20 cellular contexts compared by ENCODE assay signal in the genomic region with DNA sequence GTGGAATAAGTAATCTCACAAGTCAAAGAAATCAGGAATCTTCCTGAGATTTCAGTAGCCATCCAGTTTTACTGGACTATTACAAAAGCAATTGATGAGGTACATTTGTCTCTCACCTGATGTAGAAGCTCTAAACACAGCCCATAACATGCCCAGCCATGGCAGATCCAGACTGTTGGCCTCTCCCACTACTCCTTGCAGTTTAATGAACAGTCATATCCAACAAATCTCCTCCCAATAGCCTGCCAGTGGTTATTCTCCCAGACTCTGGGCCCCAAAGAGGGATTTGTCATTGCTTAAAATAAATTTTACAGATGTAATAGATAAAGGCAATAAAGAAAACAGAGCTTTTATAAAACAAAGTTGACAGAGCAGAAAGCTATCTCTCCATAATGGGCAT.
DNase-seq lines count a peak whose midpoint lies in the region; ATAC-seq and TF ChIP-seq lines count a peak whose summit lies in the region.
"Had no signal": no experiment of that assay in that cellular context is flagged by ENCODE, and none has a peak within 500 bp of the region (broad histone marks: within the 10 kb centered on the region; RNA-seq: fewer than 3 reads in every experiment).

No MANE protein-coding gene starts in this region.

- ATAC-seq in stimulated activated naive CD8-positive, alpha-beta T cell treated with anti-CD3 and anti-CD28 coated beads, Interleukin-15, Interleukin-2, amounts not matched to agents 100 U/mL and 50 U/mL, for 24 hours: no peak
- ATAC-seq in GM18511 (IDR thresholded peaks at IDR 0.05; ENCODE audit: unreplicated experiment) (no peak), HG03175 (IDR thresholded peaks at IDR 0.05; ENCODE audit: unreplicated experiment) (no peak)
- ATAC-seq: HepG2, Right ventricle myocardium inferior had no signal

- peak; percentile 40 for DNase-seq in BE2C
- DNase-seq in M059J (ENCODE audit: low read depth): peak; percentile 54
- no peak for DNase-seq in nephron progenitor cell
- no peak for DNase-seq in activated CD4-positive, alpha-beta T cell treated with anti-CD3 and anti-CD28 coated beads, Interleukin-2, amount 50 U/mL, for 48 hours
- DNase-seq in stimulated activated naive CD8-positive, alpha-beta T cell treated with anti-CD3 and anti-CD28 coated beads, Interleukin-15, Interleukin-2, amounts not matched to agents 100 U/mL and 50 U/mL, for 24 hours: no peak
- DNase-seq: CD4-positive, CD25-positive, alpha-beta regulatory T cell; H9; KBM-7; NCI-H1105; NCI-H146; NCI-H2029; NCI-H510A treated with DMSO at 0.1 percent for 48 hours; NCI-H774; OCI-M1 had no signal

- no peaks in the 10 kb centered on the region for H3K9me3 ChIP-seq in BE2C

- H3K4me3 Mint-ChIP-seq in nephron progenitor cell: peak overlapping the region; percentile 11
- H3K4me3 Mint-ChIP-seq: CD4-positive, CD25-positive, alpha-beta regulatory T cell; H9 had no signal

- H3K4me1 ChIP-seq in BE2C: peaks cover 83% of the 10 kb centered on the region

- H3K36me3 ChIP-seq in BE2C: no peaks in the 10 kb centered on the region; the same call in 1 of the 2 replicates

- H3K36me3 Mint-ChIP-seq in nephron progenitor cell (ENCODE audit: low read depth): peaks cover 24% of the 10 kb centered on the region
- H3K36me3 Mint-ChIP-seq: CD4-positive, CD25-positive, alpha-beta regulatory T cell had no signal

- peak overlapping the region; percentile 77 for H3K27ac ChIP-seq in VCaP
- H3K27ac ChIP-seq: HL-60 had no signal

- no peak overlapping the region for H3K4me3 ChIP-seq in BE2C (ENCODE audit: low read depth, low read length)

- peak overlapping the region; percentile 85 for H3K27ac Mint-ChIP-seq in nephron progenitor cell
- H3K27ac Mint-ChIP-seq: CD4-positive, CD25-positive, alpha-beta regulatory T cell had no signal

- peaks cover 27% of the 10 kb centered on the region for H3K4me1 Mint-ChIP-seq in nephron progenitor cell
- H3K4me1 Mint-ChIP-seq: CD4-positive, CD25-positive, alpha-beta regulatory T cell had no signal

- H3K27me3 Mint-ChIP-seq in nephron progenitor cell (ENCODE audit: low read depth, poor library complexity): no peaks in the 10 kb centered on the region

- no peaks in the 10 kb centered on the region for H3K9me3 Mint-ChIP-seq in nephron progenitor cell
- H3K9me3 Mint-ChIP-seq: CD4-positive, CD25-positive, alpha-beta regulatory T cell; H9 had no signal

- no peak for TF ChIP-seq CTCF in BE2C (IDR thresholded peaks at IDR 0.05; ENCODE audit: low read depth, low read length)
- no peak for TF ChIP-seq CTCF in VCaP (conservative IDR thresholded peaks at IDR 0.05)
- no peak for TF ChIP-seq CTCF in nephron progenitor cell (IDR thresholded peaks at IDR 0.05)

- H3K27me3 ChIP-seq in BE2C: no peaks in the 10 kb centered on the region

Comparison
In these comparisons a context has a peak if more than half of its experiments do, and no peak if none do; other contexts are left out.
1. DNase-seq: peak in BE2C (single experiment) and M059J (single experiment); none in nephron progenitor cell (single experiment), activated CD4-positive, alpha-beta T cell treated with anti-CD3 and anti-CD28 coated beads, Interleukin-2, amount 50 U/mL, for 48 hours (0 of 2) and stimulated activated naive CD8-positive, alpha-beta T cell treated with anti-CD3 and anti-CD28 coated beads, Interleukin-15, Interleukin-2, amounts not matched to agents 100 U/mL and 50 U/mL, for 24 hours (single experiment).